In genomic region chr9:2288309-2288708, GRCh38 we compare ENCODE assay signal across 23 cellular contexts.
"Had no signal": no experiment of that assay in that cellular context is flagged by ENCODE, and none has a peak within 500 bp of the region (broad histone marks: within the 10 kb centered on the region; RNA-seq: fewer than 3 reads in every experiment).

No MANE protein-coding gene starts in this region.

- H3K36me3 ChIP-seq: breast epithelium, colonic mucosa, gastroesophageal sphincter, right lobe of liver, upper lobe of left lung had no signal

- DNase-seq: activated CD4-positive, alpha-beta memory T cell treated with anti-CD3 and anti-CD28 coated beads, Interleukin-2, amount 10 ng/mL, durations not matched to agents 7 days and 5 days; activated CD4-positive, alpha-beta T cell treated with anti-CD3 and anti-CD28 coated beads for 48 hours; activated effector memory CD4-positive, alpha-beta T cell treated with Interleukin-2 at 50 U/mL for 16 hours; activated naive CD4-positive, alpha-beta T cell treated with anti-CD3 and anti-CD28 coated beads for 36 hours; activated naive CD8-positive, alpha-beta T cell treated with anti-CD3 and anti-CD28 coated beads, Interleukin-2, amount 10 ng/mL, durations not matched to agents 7 days and 5 days; activated T-cell treated with anti-CD3 and anti-CD28 coated beads, Interleukin-2, amount 50 U/mL, for 72 hours; amniotic stem cell; colonic mucosa; head of caudate nucleus; left ventricle myocardium superior; mammary epithelial cell; nucleus accumbens; right lobe of liver; stimulated activated CD4-positive, alpha-beta T cell treated with anti-CD3 and anti-CD28 coated beads, Interleukin-2, amount 100 ng/mL, for 24 hours; T-helper 17 cell; testis had no signal

- H3K27me3 ChIP-seq: breast epithelium, colonic mucosa, gastroesophageal sphincter, right lobe of liver, testis, upper lobe of left lung had no signal

- H3K9me3 ChIP-seq: breast epithelium, colonic mucosa, gastroesophageal sphincter, right lobe of liver, testis, upper lobe of left lung had no signal

- H3K27ac Mint-ChIP-seq: activated CD4-positive, alpha-beta memory T cell treated with anti-CD3 and anti-CD28 coated beads, Interleukin-2, amount 10 ng/mL, durations not matched to agents 7 days and 5 days; activated naive CD4-positive, alpha-beta T cell treated with anti-CD3 and anti-CD28 coated beads for 36 hours; activated naive CD8-positive, alpha-beta T cell treated with anti-CD3 and anti-CD28 coated beads, Interleukin-2, amount 10 ng/mL, durations not matched to agents 7 days and 5 days; activated T-cell treated with anti-CD3 and anti-CD28 coated beads, Interleukin-2, amount 50 U/mL, for 72 hours; natural killer cell treated with Interleukin-12 subunit alpha and Interleukin-12 subunit beta and Interleukin-15 and Interleukin-18, amount 100 ng/mL, for 72 hours; stimulated activated effector memory CD8-positive, alpha-beta T cell treated with anti-CD3 and anti-CD28 coated beads, Interleukin-12 subunit alpha, Interleukin-12 subunit beta, amount 100 ng/mL, for 72 hours; T-helper 17 cell had no signal

- H3K4me1 Mint-ChIP-seq: activated CD4-positive, alpha-beta memory T cell treated with anti-CD3 and anti-CD28 coated beads, Interleukin-2, amount 10 ng/mL, durations not matched to agents 7 days and 5 days; activated naive CD8-positive, alpha-beta T cell treated with anti-CD3 and anti-CD28 coated beads, Interleukin-2, amount 10 ng/mL, durations not matched to agents 7 days and 5 days; central memory CD8-positive, alpha-beta T cell; stimulated activated effector memory CD8-positive, alpha-beta T cell treated with anti-CD3 and anti-CD28 coated beads, Interleukin-12 subunit alpha, Interleukin-12 subunit beta, amount 100 ng/mL, for 72 hours; T-helper 17 cell had no signal

- H3K27ac ChIP-seq: breast epithelium, colonic mucosa, gastroesophageal sphincter, right lobe of liver, skin epidermis, testis, upper lobe of left lung had no signal

- ATAC-seq: activated T-cell treated with anti-CD3 and anti-CD28 coated beads, Interleukin-2, amount 50 U/mL, for 72 hours; gastroesophageal sphincter; left ventricle myocardium superior; right lobe of liver; stimulated activated effector memory CD8-positive, alpha-beta T cell treated with anti-CD3 and anti-CD28 coated beads, Interleukin-12 subunit alpha, Interleukin-12 subunit beta, amount 100 ng/mL, for 72 hours; T-helper 17 cell had no signal

- H3K9me3 Mint-ChIP-seq: activated CD4-positive, alpha-beta memory T cell treated with anti-CD3 and anti-CD28 coated beads, Interleukin-2, amount 10 ng/mL, durations not matched to agents 7 days and 5 days; activated naive CD4-positive, alpha-beta T cell treated with anti-CD3 and anti-CD28 coated beads for 36 hours; activated naive CD8-positive, alpha-beta T cell treated with anti-CD3 and anti-CD28 coated beads, Interleukin-2, amount 10 ng/mL, durations not matched to agents 7 days and 5 days; activated T-cell treated with anti-CD3 and anti-CD28 coated beads, Interleukin-2, amount 50 U/mL, for 72 hours; central memory CD8-positive, alpha-beta T cell; natural killer cell treated with Interleukin-12 subunit alpha and Interleukin-12 subunit beta and Interleukin-15 and Interleukin-18, amount 100 ng/mL, for 72 hours; stimulated activated effector memory CD8-positive, alpha-beta T cell treated with anti-CD3 and anti-CD28 coated beads, Interleukin-12 subunit alpha, Interleukin-12 subunit beta, amount 100 ng/mL, for 72 hours had no signal

- H3K4me3 Mint-ChIP-seq: activated CD4-positive, alpha-beta memory T cell treated with anti-CD3 and anti-CD28 coated beads, Interleukin-2, amount 10 ng/mL, durations not matched to agents 7 days and 5 days; activated naive CD4-positive, alpha-beta T cell treated with anti-CD3 and anti-CD28 coated beads for 36 hours; activated naive CD8-positive, alpha-beta T cell treated with anti-CD3 and anti-CD28 coated beads, Interleukin-2, amount 10 ng/mL, durations not matched to agents 7 days and 5 days; activated T-cell treated with anti-CD3 and anti-CD28 coated beads, Interleukin-2, amount 50 U/mL, for 72 hours; central memory CD8-positive, alpha-beta T cell; natural killer cell treated with Interleukin-12 subunit alpha and Interleukin-12 subunit beta and Interleukin-15 and Interleukin-18, amount 100 ng/mL, for 72 hours; stimulated activated effector memory CD8-positive, alpha-beta T cell treated with anti-CD3 and anti-CD28 coated beads, Interleukin-12 subunit alpha, Interleukin-12 subunit beta, amount 100 ng/mL, for 72 hours; T-helper 17 cell had no signal

- H3K4me1 ChIP-seq: breast epithelium, colonic mucosa, gastroesophageal sphincter, testis had no signal

- H3K4me3 ChIP-seq: breast epithelium, colonic mucosa, gastroesophageal sphincter, right lobe of liver, skin epidermis, testis, upper lobe of left lung had no signal

- H3K36me3 Mint-ChIP-seq: activated naive CD8-positive, alpha-beta T cell treated with anti-CD3 and anti-CD28 coated beads, Interleukin-2, amount 10 ng/mL, durations not matched to agents 7 days and 5 days; natural killer cell treated with Interleukin-12 subunit alpha and Interleukin-12 subunit beta and Interleukin-15 and Interleukin-18, amount 100 ng/mL, for 72 hours; stimulated activated effector memory CD8-positive, alpha-beta T cell treated with anti-CD3 and anti-CD28 coated beads, Interleukin-12 subunit alpha, Interleukin-12 subunit beta, amount 100 ng/mL, for 72 hours had no signal
